ENCODE assay signal across 1 cellular context in the genomic region with DNA sequence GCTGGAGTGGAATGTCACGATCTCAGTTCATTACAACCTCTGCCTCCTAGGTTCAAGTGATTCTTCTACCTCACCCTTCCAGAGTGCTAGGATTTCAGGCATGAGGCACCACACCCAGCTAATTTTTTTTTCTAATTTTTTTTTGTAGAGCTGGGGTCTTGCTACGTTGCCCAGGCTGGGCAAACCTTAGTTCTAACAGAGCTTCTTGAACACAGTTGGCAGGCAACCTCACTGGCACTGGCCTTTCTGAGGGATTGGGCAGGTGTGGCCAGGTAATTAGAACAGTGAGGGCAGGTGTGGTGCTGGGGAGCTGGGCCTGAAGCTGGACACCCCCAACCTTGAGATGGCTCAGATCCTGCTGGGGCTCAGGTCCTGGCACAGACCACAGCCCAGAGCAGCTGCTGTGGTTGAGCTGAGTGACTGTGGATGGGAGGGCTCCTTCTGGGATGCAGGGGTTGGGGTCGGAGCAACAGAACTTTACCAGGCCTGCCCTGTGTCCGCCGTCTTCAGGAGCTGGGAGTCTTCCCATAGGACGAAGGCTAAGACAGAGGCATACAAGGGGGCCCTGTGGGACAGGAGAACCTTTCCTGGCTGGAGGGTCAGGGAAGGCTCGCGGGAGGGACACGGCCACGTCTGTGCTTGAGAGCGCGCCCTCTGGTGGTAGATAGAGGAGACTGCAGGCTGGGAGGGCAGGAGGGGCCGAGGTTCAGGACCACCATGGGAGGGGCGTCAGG.
TF ChIP-seq lines count a peak whose summit lies in the region.

No MANE protein-coding gene starts in this region.

TF ChIP-seq in WTC11, 78 proteins besides CTCF, POLR2A, EP300 and RAD21 (continued from another document):
- TF ChIP-seq, protein P1, sequence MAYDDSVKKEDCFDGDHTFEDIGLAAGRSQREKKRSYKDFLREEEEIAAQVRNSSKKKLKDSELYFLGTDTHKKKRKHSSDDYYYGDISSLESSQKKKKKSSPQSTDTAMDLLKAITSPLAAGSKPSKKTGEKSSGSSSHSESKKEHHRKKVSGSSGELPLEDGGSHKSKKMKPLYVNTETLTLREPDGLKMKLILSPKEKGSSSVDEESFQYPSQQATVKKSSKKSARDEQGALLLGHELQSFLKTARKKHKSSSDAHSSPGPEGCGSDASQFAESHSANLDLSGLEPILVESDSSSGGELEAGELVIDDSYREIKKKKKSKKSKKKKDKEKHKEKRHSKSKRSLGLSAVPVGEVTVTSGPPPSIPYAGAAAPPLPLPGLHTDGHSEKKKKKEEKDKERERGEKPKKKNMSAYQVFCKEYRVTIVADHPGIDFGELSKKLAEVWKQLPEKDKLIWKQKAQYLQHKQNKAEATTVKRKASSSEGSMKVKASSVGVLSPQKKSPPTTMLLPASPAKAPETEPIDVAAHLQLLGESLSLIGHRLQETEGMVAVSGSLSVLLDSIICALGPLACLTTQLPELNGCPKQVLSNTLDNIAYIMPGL (CRISPR knock-in tag; IDR thresholded peaks at IDR 0.05): 0 out of 2 replicates have a peak, but pooled peaks have one; percentile 32
- no peak for TF ChIP-seq PRRX2 (CRISPR knock-in tag; IDR thresholded peaks at IDR 0.05)
- TF ChIP-seq ZNF425 (CRISPR knock-in tag; conservative IDR thresholded peaks at IDR 0.05): no peak
